ENCODE assay signal across 10 cellular contexts in genomic region chr1:214514032-214514818, GRCh38. TPM values are rescaled to one million over a fixed set of nuclear protein-coding genes. Genes with fewer than 3 reads are reported as not detected.
DNase-seq lines count a peak whose midpoint lies in the region; ATAC-seq and TF ChIP-seq lines count a peak whose summit lies in the region.
"Had no signal": no experiment of that assay in that cellular context is flagged by ENCODE, and none has a peak within 500 bp of the region (broad histone marks: within the 10 kb centered on the region; RNA-seq: fewer than 3 reads in every experiment).

No MANE protein-coding gene starts in this region.

- H3K27ac Mint-ChIP-seq in mesothelial cell of epicardium, result peak overlapping the region; percentile 86
- no peak overlapping the region for H3K27ac Mint-ChIP-seq in activated naive CD8-positive, alpha-beta T cell treated with anti-CD3 and anti-CD28 coated beads, Interleukin-2, amount 50 U/mL, for 24 hours
- H3K27ac Mint-ChIP-seq in stimulated activated effector memory CD8-positive, alpha-beta T cell treated with anti-CD3 and anti-CD28 coated beads, Interleukin-12 subunit alpha, Interleukin-12 subunit beta, amount 100 ng/mL, for 72 hours, result no peak overlapping the region

- H3K27me3 Mint-ChIP-seq in mesothelial cell of epicardium (ENCODE audit: low read depth), result no peaks in the 10 kb centered on the region
- H3K27me3 Mint-ChIP-seq in activated naive CD8-positive, alpha-beta T cell treated with anti-CD3 and anti-CD28 coated beads, Interleukin-2, amount 50 U/mL, for 24 hours, result peaks cover 22% of the 10 kb centered on the region

- H3K4me3 Mint-ChIP-seq in mesothelial cell of epicardium, result no peak overlapping the region
- H3K4me3 Mint-ChIP-seq in activated naive CD8-positive, alpha-beta T cell treated with anti-CD3 and anti-CD28 coated beads, Interleukin-2, amount 50 U/mL, for 24 hours, result no peak overlapping the region
- no peak overlapping the region for H3K4me3 Mint-ChIP-seq in stimulated activated effector memory CD8-positive, alpha-beta T cell treated with anti-CD3 and anti-CD28 coated beads, Interleukin-12 subunit alpha, Interleukin-12 subunit beta, amount 100 ng/mL, for 72 hours

- peak; percentile 68 for DNase-seq in DMS 273 (lab: John Stamatoyannopoulos, UW; ENCODE audit: unreplicated experiment)
- DNase-seq in LHCN-M2 (ENCODE audit: low read depth), result peak; percentile 47
- peak; percentile 50 for DNase-seq in astrocyte of the hippocampus (ENCODE audit: low read depth, low spot score)
- DNase-seq in mesothelial cell of epicardium (ENCODE audit: low spot score in 2 of 2, unreplicated experiment in 2 of 2), result no peak
- DNase-seq in activated naive CD8-positive, alpha-beta T cell treated with anti-CD3 and anti-CD28 coated beads, Interleukin-2, amount 50 U/mL, for 24 hours, result no peak
- no peak for DNase-seq in stimulated activated effector memory CD8-positive, alpha-beta T cell treated with anti-CD3 and anti-CD28 coated beads, Interleukin-12 subunit alpha, Interleukin-12 subunit beta, amount 100 ng/mL, for 72 hours (ENCODE audit: low spot score in 2 of 2)
- DNase-seq in activated gamma-delta T cell treated with Interleukin-2 at 50 U/mL for 16 hours, result no peak
- DNase-seq: activated T-cell treated with anti-CD3 and anti-CD28 coated beads for 4 hours, cortex of kidney had no signal

- ATAC-seq in activated naive CD8-positive, alpha-beta T cell treated with anti-CD3 and anti-CD28 coated beads, Interleukin-2, amount 50 U/mL, for 24 hours, result no peak
- ATAC-seq in GM21723 (IDR thresholded peaks at IDR 0.05; ENCODE audit: unreplicated experiment), result no peak
- no peak for ATAC-seq in stimulated activated effector memory CD8-positive, alpha-beta T cell treated with anti-CD3 and anti-CD28 coated beads, Interleukin-12 subunit alpha, Interleukin-12 subunit beta, amount 100 ng/mL, for 72 hours

- H3K9me3 Mint-ChIP-seq in mesothelial cell of epicardium, result peaks cover 16% of the 10 kb centered on the region
- H3K9me3 Mint-ChIP-seq in activated naive CD8-positive, alpha-beta T cell treated with anti-CD3 and anti-CD28 coated beads, Interleukin-2, amount 50 U/mL, for 24 hours, result no peaks in the 10 kb centered on the region
- H3K9me3 Mint-ChIP-seq in stimulated activated effector memory CD8-positive, alpha-beta T cell treated with anti-CD3 and anti-CD28 coated beads, Interleukin-12 subunit alpha, Interleukin-12 subunit beta, amount 100 ng/mL, for 72 hours, result no peaks in the 10 kb centered on the region

- H3K4me1 Mint-ChIP-seq in mesothelial cell of epicardium, result peaks cover 55% of the 10 kb centered on the region
- H3K4me1 Mint-ChIP-seq in activated naive CD8-positive, alpha-beta T cell treated with anti-CD3 and anti-CD28 coated beads, Interleukin-2, amount 50 U/mL, for 24 hours, result no peaks in the 10 kb centered on the region
- no peaks in the 10 kb centered on the region for H3K4me1 Mint-ChIP-seq in stimulated activated effector memory CD8-positive, alpha-beta T cell treated with anti-CD3 and anti-CD28 coated beads, Interleukin-12 subunit alpha, Interleukin-12 subunit beta, amount 100 ng/mL, for 72 hours

- no peak for TF ChIP-seq CTCF in mesothelial cell of epicardium (IDR thresholded peaks at IDR 0.05; ENCODE audit: unreplicated experiment)

- peaks cover 23% of the 10 kb centered on the region for H3K36me3 Mint-ChIP-seq in mesothelial cell of epicardium
- no peaks in the 10 kb centered on the region for H3K36me3 Mint-ChIP-seq in activated naive CD8-positive, alpha-beta T cell treated with anti-CD3 and anti-CD28 coated beads, Interleukin-2, amount 50 U/mL, for 24 hours (ENCODE audit: low read depth)
- no peaks in the 10 kb centered on the region for H3K36me3 Mint-ChIP-seq in stimulated activated effector memory CD8-positive, alpha-beta T cell treated with anti-CD3 and anti-CD28 coated beads, Interleukin-12 subunit alpha, Interleukin-12 subunit beta, amount 100 ng/mL, for 72 hours

RNA-seq across cellular contexts. Expression of gene PTPN14, which starts 37.2 kb away (rescaled TPM):
- total RNA-seq in LHCN-M2 (2014; rRNA removed) (40.1 and 47.7 TPM in 2 replicates), mesothelial cell of epicardium (71.8 to 75.8 TPM (median 74.9 TPM) in 3 replicates)
- polyA plus RNA-seq in LHCN-M2 (2012), result 28.2 TPM

Comparison
In these comparisons a context has a peak if more than half of its experiments do, and no peak if none do; other contexts are left out.
1. DNase-seq: peak in DMS 273 (single experiment), LHCN-M2 (single experiment) and astrocyte of the hippocampus (single experiment); none in mesothelial cell of epicardium (0 of 2), activated naive CD8-positive, alpha-beta T cell treated with anti-CD3 and anti-CD28 coated beads, Interleukin-2, amount 50 U/mL, for 24 hours (single experiment), stimulated activated effector memory CD8-positive, alpha-beta T cell treated with anti-CD3 and anti-CD28 coated beads, Interleukin-12 subunit alpha, Interleukin-12 subunit beta, amount 100 ng/mL, for 72 hours (0 of 2) and activated gamma-delta T cell treated with Interleukin-2 at 50 U/mL for 16 hours (single experiment).